In the genomic region with DNA sequence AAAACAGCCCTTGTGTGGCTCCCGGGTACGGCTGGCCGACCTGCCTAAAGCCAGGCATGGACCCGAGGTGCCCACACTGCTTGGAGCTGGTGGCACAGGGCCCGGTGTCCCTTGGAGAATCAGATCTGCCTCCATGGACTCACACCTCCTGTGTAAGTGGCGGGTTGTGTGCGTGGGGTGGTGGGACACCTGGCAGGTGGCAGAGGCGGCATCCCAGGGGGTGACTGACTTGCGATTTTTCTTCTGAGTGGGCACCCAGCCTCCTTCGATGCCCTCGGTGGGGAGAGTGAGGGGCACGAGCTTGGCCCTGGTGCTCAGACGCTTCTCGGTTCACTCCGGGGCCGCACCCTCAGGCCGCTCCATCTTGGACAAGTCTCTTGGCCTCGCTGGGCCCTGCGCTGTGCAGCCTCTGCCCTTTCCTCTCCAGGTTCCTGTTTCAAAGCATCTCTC, we compare ENCODE assay signal across 16 cellular contexts. TPM values are rescaled to one million over a fixed set of nuclear protein-coding genes. Genes with fewer than 3 reads are reported as not detected.
DNase-seq lines count a peak whose midpoint lies in the region; ATAC-seq and TF ChIP-seq lines count a peak whose summit lies in the region.
"Had no signal": no experiment of that assay in that cellular context is flagged by ENCODE, and none has a peak within 500 bp of the region (broad histone marks: within the 10 kb centered on the region; RNA-seq: fewer than 3 reads in every experiment).

No MANE protein-coding gene starts in this region.

- ATAC-seq in right cardiac atrium: no peak
- ATAC-seq in Right ventricle myocardium superior (ENCODE audit: poor library complexity): no peak
- no peak for ATAC-seq in natural killer cell treated with Interleukin-12 subunit alpha and Interleukin-12 subunit beta and Interleukin-15 and Interleukin-18, amount 100 ng/mL, for 72 hours
- no peak for ATAC-seq in HG03565 (IDR thresholded peaks at IDR 0.05; ENCODE audit: unreplicated experiment)

- H3K9me3 Mint-ChIP-seq in H9: peaks cover 3 to 4% of the 10 kb centered on the region in 2 experiments; a peak in 2 of 5 replicates
- H3K9me3 Mint-ChIP-seq in natural killer cell treated with Interleukin-12 subunit alpha and Interleukin-12 subunit beta and Interleukin-15 and Interleukin-18, amount 100 ng/mL, for 72 hours: no peaks in the 10 kb centered on the region
- H3K9me3 Mint-ChIP-seq: CD4-positive, alpha-beta memory T cell had no signal

- H3K4me1 Mint-ChIP-seq in H9: peaks cover 20 to 26% of the 10 kb centered on the region in 2 experiments
- H3K4me1 Mint-ChIP-seq in natural killer cell treated with Interleukin-12 subunit alpha and Interleukin-12 subunit beta and Interleukin-15 and Interleukin-18, amount 100 ng/mL, for 72 hours (ENCODE audit: low read depth in 2 of 2): peaks cover 9 to 17% of the 10 kb centered on the region in 2 donors

- no peak overlapping the region for H3K27ac ChIP-seq in right cardiac atrium (ENCODE audit: low read length)
- no peak overlapping the region for H3K27ac ChIP-seq in H9 (ENCODE audit: insufficient read length, low read depth, low read length)

- intact Hi-C loops in right cardiac atrium (cut with DNase I): no loop called here
- intact Hi-C loops in Right ventricle myocardium superior (cut with DNase I): no loop called here
- intact Hi-C loops in posterior vena cava (cut with DNase I): no loop called here

- H3K27me3 Mint-ChIP-seq in H9 (ENCODE audit: low read depth): peaks cover 23% of the 10 kb centered on the region
- H3K27me3 Mint-ChIP-seq in natural killer cell treated with Interleukin-12 subunit alpha and Interleukin-12 subunit beta and Interleukin-15 and Interleukin-18, amount 100 ng/mL, for 72 hours: peaks cover 24 to 27% of the 10 kb centered on the region in 2 donors

- no peak overlapping the region for H4K5ac ChIP-seq in H9 (ENCODE audit: insufficient read length, low read depth, low read length)

- no peaks in the 10 kb centered on the region for H3K79me2 ChIP-seq in H9 (ENCODE audit: insufficient read depth, low read length)

- H3K4me1 ChIP-seq in right cardiac atrium (ENCODE audit: control insufficient read depth, insufficient read depth, low read length) (peaks cover 2% of the 10 kb centered on the region), H9 (ENCODE audit: insufficient read depth, low read length) (no peaks in the 10 kb centered on the region), BE2C (no peaks in the 10 kb centered on the region)

- H3K4ac ChIP-seq in H9 (ENCODE audit: low read depth, low read length): no peak overlapping the region

- H3K27me3 ChIP-seq in right cardiac atrium (ENCODE audit: control insufficient read depth, insufficient read depth) (no peaks in the 10 kb centered on the region), H9 (ENCODE audit: insufficient read depth, low read length) (no peaks in the 10 kb centered on the region), BE2C (no peaks in the 10 kb centered on the region; the same call in 1 of the 2 replicates)

- H3K18ac ChIP-seq in H9 (ENCODE audit: insufficient read length, low read depth, low read length): no peak overlapping the region

- no peak overlapping the region for H2BK15ac ChIP-seq in H9 (ENCODE audit: low read depth, low read length)

- H3K36me3 Mint-ChIP-seq in H9 (ENCODE audit: insufficient read depth in 1 of 3, low read depth in 3 of 3): no peaks in the 10 kb centered on the region; a peak in 2 of 7 replicates
- H3K36me3 Mint-ChIP-seq in natural killer cell treated with Interleukin-12 subunit alpha and Interleukin-12 subunit beta and Interleukin-15 and Interleukin-18, amount 100 ng/mL, for 72 hours: no peaks in the 10 kb centered on the region
- H3K36me3 Mint-ChIP-seq: CD4-positive, alpha-beta memory T cell had no signal

- no peak overlapping the region for H3K4me2 ChIP-seq in H9 (ENCODE audit: insufficient read depth, insufficient read length, low read length)

- H3K27ac Mint-ChIP-seq in H9: no peak overlapping the region
- no peak overlapping the region for H3K27ac Mint-ChIP-seq in natural killer cell treated with Interleukin-12 subunit alpha and Interleukin-12 subunit beta and Interleukin-15 and Interleukin-18, amount 100 ng/mL, for 72 hours

- H3K9ac ChIP-seq in H9 (ENCODE audit: extremely low read depth, insufficient read length, low read length): no peak overlapping the region

- H2BK5ac ChIP-seq in H9 (ENCODE audit: insufficient read length, low read length): no peak overlapping the region

- H4K91ac ChIP-seq in H9 (ENCODE audit: insufficient read length, low read depth, low read length): no peak overlapping the region

- H2BK120ac ChIP-seq in H9 (ENCODE audit: low read depth, low read length, poor library complexity, severe bottlenecking): no peak overlapping the region

- H2AFZ ChIP-seq in H9 (ENCODE audit: low read length): no peak overlapping the region

- WGBS in right cardiac atrium: 99% methylated on average over 19 of the region's 19 CpGs
- no CpG with 5 or more reads among the region's 19 CpGs for WGBS in H9 (ENCODE audit: extremely low coverage, insufficient read length, low lambda C conversion rate)

- H3K56ac ChIP-seq in H9 (ENCODE audit: insufficient read length, low read depth, low read length): no peak overlapping the region

- H3K79me1 ChIP-seq in H9 (ENCODE audit: insufficient read depth, low read depth, low read length, poor library complexity, severe bottlenecking): no peaks in the 10 kb centered on the region

- no peaks in the 10 kb centered on the region for H3K36me3 ChIP-seq in BE2C

- H2BK12ac ChIP-seq in H9 (ENCODE audit: insufficient read length, low read depth, low read length): no peak overlapping the region

- no peaks in the 10 kb centered on the region for H3K23me2 ChIP-seq in H9 (ENCODE audit: insufficient read length, low read depth, low read length, poor library complexity, severe bottlenecking)

- TF ChIP-seq CTCF in H9 (conservative IDR thresholded peaks at IDR 0.05): no peak
- no peak for TF ChIP-seq CTCF in BE2C (IDR thresholded peaks at IDR 0.05; ENCODE audit: low read depth, low read length)

- peak in 2 of 3 donors; percentile 46 to 52 for DNase-seq in right cardiac atrium
- no peak for DNase-seq in Right ventricle myocardium superior
- no peak for DNase-seq in H9
- DNase-seq in posterior vena cava (ENCODE audit: low spot score): peak; percentile 74
- no peak for DNase-seq in natural killer cell treated with Interleukin-12 subunit alpha and Interleukin-12 subunit beta and Interleukin-15 and Interleukin-18, amount 100 ng/mL, for 72 hours (ENCODE audit: low spot score)
- DNase-seq in BE2C: no peak
- DNase-seq: C1 segment of cervical spinal cord; Calu3; CD4-positive, alpha-beta memory T cell; COR-L47; DMS53; DMS79 treated with DMSO at 0.1 percent for 48 hours; GF-D8; GOT3; HCEC 1CT had no signal

- peak overlapping the region; percentile 20; the same call in 1 of the 2 replicates for H3K14ac ChIP-seq in H9 (ENCODE audit: insufficient read depth, low read length)

- H3K4me3 ChIP-seq in right cardiac atrium (ENCODE audit: low read length) (no peak overlapping the region), BE2C (ENCODE audit: low read depth, low read length) (no peak overlapping the region)

- no peak overlapping the region for H4K8ac ChIP-seq in H9 (replicated peaks; ENCODE audit: insufficient read length, low read depth, low read length)

- no peak overlapping the region for H3T11ph ChIP-seq in H9 (ENCODE audit: low read length)

- no peaks in the 10 kb centered on the region for H4K20me1 ChIP-seq in H9 (ENCODE audit: control insufficient read depth, insufficient read depth, insufficient read length)

- H2BK20ac ChIP-seq in H9 (ENCODE audit: low read depth, low read length, poor library complexity, severe bottlenecking): no peak overlapping the region

- H3K23ac ChIP-seq in H9 (ENCODE audit: insufficient read length, low read depth, low read length): no peak overlapping the region

- H3K9me3 ChIP-seq in right cardiac atrium (ENCODE audit: control insufficient read depth, low read length) (no peaks in the 10 kb centered on the region), H9 (ENCODE audit: control insufficient read depth, low read depth, low read length) (no peaks in the 10 kb centered on the region), BE2C (no peaks in the 10 kb centered on the region; the same call in 1 of the 2 replicates)

- H2AK5ac ChIP-seq in H9 (ENCODE audit: insufficient read length, low read length): no peak overlapping the region

- no peak overlapping the region for H3K4me3 Mint-ChIP-seq in H9
- no peak overlapping the region for H3K4me3 Mint-ChIP-seq in natural killer cell treated with Interleukin-12 subunit alpha and Interleukin-12 subunit beta and Interleukin-15 and Interleukin-18, amount 100 ng/mL, for 72 hours
- H3K4me3 Mint-ChIP-seq: CD4-positive, alpha-beta memory T cell had no signal

RNA-seq across cellular contexts. Expression of gene METRNL, which starts 35.8 kb away (rescaled TPM):
- total RNA-seq in right cardiac atrium (10 to 100 TPM; 57.3 to 77.1 (median 70.9) TPM), Right ventricle myocardium superior (70.3 TPM), H9 (2021) (19.4 and 21.4 TPM in 2 replicates), posterior vena cava (100 to 1,000 TPM in 1 of 2 donors, 10 to 100 TPM in 1; 80.5 to 101 TPM)
- polyA plus RNA-seq in right cardiac atrium: 67.9 TPM
- total RNA-seq in natural killer cell treated with Interleukin-12 subunit alpha and Interleukin-12 subunit beta and Interleukin-15 and Interleukin-18, amount 100 ng/mL, for 72 hours: 100 to 1,000 TPM; 179 to 208 TPM
- 25.8 TPM for polyA plus RNA-seq in BE2C (2012; ENCODE audit: insufficient read depth, insufficient read length, low read depth)

Comparison
In these comparisons a context has a peak if more than half of its experiments do, and no peak if none do; other contexts are left out.
1. DNase-seq: peak in right cardiac atrium (2 of 3) and posterior vena cava (single experiment); none in Right ventricle myocardium superior (single experiment), H9 (single experiment), natural killer cell treated with Interleukin-12 subunit alpha and Interleukin-12 subunit beta and Interleukin-15 and Interleukin-18, amount 100 ng/mL, for 72 hours (single experiment) and BE2C (single experiment).